ENCODE assay signal across 9 cellular contexts in genomic region chr5:56246769-56247168, GRCh38. TPM values are rescaled to one million over a fixed set of nuclear protein-coding genes. Genes with fewer than 3 reads are reported as not detected.
"Had no signal": no experiment of that assay in that cellular context is flagged by ENCODE, and none has a peak within 500 bp of the region (broad histone marks: within the 10 kb centered on the region; RNA-seq: fewer than 3 reads in every experiment).

No MANE protein-coding gene starts in this region.

- H3K4me1 Mint-ChIP-seq: IgD-negative memory B cell had no signal

- H3K4me3 ChIP-seq: GM23248, HAP-1 had no signal

- DNase-seq: GM23248, GOT3, H7, KBM-7 had no signal

- H3K4me1 ChIP-seq: HAP-1 had no signal

- ATAC-seq: HCT116 had no signal

- H3K4me3 Mint-ChIP-seq: IgD-negative memory B cell had no signal

- FAIRE-seq: HTR-8/SVneo had no signal

- H3K9ac ChIP-seq: GM23248 had no signal

- H3K9me3 ChIP-seq: HAP-1 had no signal

- H3K27ac ChIP-seq: GM23248 had no signal

- H3K36me3 ChIP-seq: HAP-1 had no signal

RNA-seq across cellular contexts. Expression of gene ANKRD55, which starts 13.6 kb away (rescaled TPM):
- total RNA-seq: GM23248, H7, HT-29 had no signal
- polyA plus RNA-seq: GM23248 had no signal
